Comparison of ENCODE assay signal across 1 cellular context in genomic region chr15:68594533-68595259, GRCh38.
A peak's percentile ranks its signal among the peaks of the same experiment; 100 is the strongest.
TF ChIP-seq lines count a peak whose summit lies in the region.

No MANE protein-coding gene starts in this region.

TF ChIP-seq in K562, 482 proteins besides CTCF, POLR2A, EP300 and RAD21:
- TF ChIP-seq RBM25 (IDR thresholded peaks at IDR 0.05; ENCODE audit: low read depth, low read length, severe bottlenecking) (peak; percentile 19), ZFP36 (IDR thresholded peaks at IDR 0.05; ENCODE audit: low read depth, low read length, partially characterized antibody) (peak; percentile 18), MIER1 (IDR thresholded peaks at IDR 0.05; ENCODE audit: low read depth) (no peak), MYC (IDR thresholded peaks at IDR 0.05; ENCODE audit: low read depth, low read length) (no peak), MYC (CRISPR knock-in tag; IDR thresholded peaks at IDR 0.05; ENCODE audit: borderline replicate concordance, low read depth) (no peak), TCFL5 (CRISPR knock-in tag; conservative IDR thresholded peaks at IDR 0.05) (no peak), IRF2 (CRISPR knock-in tag; IDR thresholded peaks at IDR 0.05) (no peak), CBFA2T2 (conservative IDR thresholded peaks at IDR 0.05) (no peak), GATAD2B (IDR thresholded peaks at IDR 0.05; ENCODE audit: borderline replicate concordance) (no peak), SP2 (IDR thresholded peaks at IDR 0.05; ENCODE audit: extremely low read depth, low read depth, low read length, poor library complexity, severe bottlenecking) (no peak), MLX (CRISPR knock-in tag; conservative IDR thresholded peaks at IDR 0.05) (no peak), L3MBTL2 (IDR thresholded peaks at IDR 0.05) (no peak), RFX7 (CRISPR knock-in tag; IDR thresholded peaks at IDR 0.05) (no peak)
